Comparison of ENCODE assay signal across 19 cellular contexts in the genomic region with DNA sequence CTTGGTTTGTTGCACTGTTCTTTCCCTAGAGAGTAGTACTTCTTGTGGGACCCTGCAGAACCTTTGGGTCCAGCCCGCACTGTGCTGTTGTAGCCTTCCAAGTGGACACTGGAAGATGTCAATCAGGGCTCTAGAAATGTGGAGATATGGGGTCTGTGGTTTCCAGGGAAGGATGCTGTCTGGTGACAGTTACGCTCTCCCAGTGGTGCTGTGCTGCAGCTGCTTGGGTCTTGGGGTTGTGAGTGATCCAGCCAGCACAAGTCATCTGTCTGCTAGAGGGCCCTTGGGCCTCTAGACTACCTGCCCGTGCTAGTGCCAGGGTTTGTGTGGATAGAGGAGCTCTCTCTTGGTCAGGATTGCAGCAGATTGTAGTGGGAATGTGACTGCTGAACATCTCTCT.
A peak's percentile ranks its signal among the peaks of the same experiment; 100 is the strongest.
DNase-seq lines count a peak whose midpoint lies in the region; ATAC-seq and TF ChIP-seq lines count a peak whose summit lies in the region.
"Had no signal": no experiment of that assay in that cellular context is flagged by ENCODE, and none has a peak within 500 bp of the region (broad histone marks: within the 10 kb centered on the region; RNA-seq: fewer than 3 reads in every experiment).

No MANE protein-coding gene starts in this region.

- peaks cover 10% of the 10 kb centered on the region for H3K9me3 Mint-ChIP-seq in glutamatergic neuron (ENCODE audit: unreplicated experiment)
- H3K9me3 Mint-ChIP-seq in nephron, result peaks cover 38% of the 10 kb centered on the region

- no peaks in the 10 kb centered on the region for H3K4me1 Mint-ChIP-seq in glutamatergic neuron (ENCODE audit: low read depth, unreplicated experiment)
- peaks cover 28% of the 10 kb centered on the region for H3K4me1 Mint-ChIP-seq in nephron

- H3K9me3 ChIP-seq in cardiac muscle cell (ENCODE audit: low read depth) (no peaks in the 10 kb centered on the region), right cardiac atrium (ENCODE audit: control insufficient read depth, low read length) (no peaks in the 10 kb centered on the region)

- peak overlapping the region; percentile 14 for H3K27ac Mint-ChIP-seq in glutamatergic neuron (ENCODE audit: unreplicated experiment)
- peak overlapping the region in 2 of 3 experiments; percentile 14 to 43 for H3K27ac Mint-ChIP-seq in nephron

- H3K27me3 Mint-ChIP-seq in glutamatergic neuron (ENCODE audit: unreplicated experiment) (peaks cover 6% of the 10 kb centered on the region), nephron (ENCODE audit: low read depth) (peaks cover 14% of the 10 kb centered on the region)

- intact Hi-C loops in right cardiac atrium (cut with DNase I), result no loop called here

- TF ChIP-seq CTCF in cardiac muscle cell (IDR thresholded peaks at IDR 0.05; ENCODE audit: low read depth, low read length) (no peak), glutamatergic neuron (IDR thresholded peaks at IDR 0.05; ENCODE audit: partially characterized antibody, unreplicated experiment) (no peak), nephron (IDR thresholded peaks at IDR 0.05; ENCODE audit: unreplicated experiment in 3 of 3) (no peak)

- no peaks in the 10 kb centered on the region for H3K27me3 ChIP-seq in cardiac muscle cell
- H3K27me3 ChIP-seq in right cardiac atrium (ENCODE audit: control insufficient read depth, insufficient read depth), result no peaks in the 10 kb centered on the region

- 69% methylated on average over 3 of the region's 3 CpGs for WGBS in right cardiac atrium

- DNase-seq in cardiac muscle cell (ENCODE audit: low read depth in 1 of 2, low spot score in 1 of 2), result no peak
- no peak for DNase-seq in right cardiac atrium
- no peak for DNase-seq in glutamatergic neuron
- DNase-seq in activated naive CD4-positive, alpha-beta T cell treated with Interleukin-2 at 50 U/mL for 16 hours, result no peak
- DNase-seq in inferior parietal cortex (ENCODE audit: extremely low spot score), result no peak
- DNase-seq in HUDEP-2 (lab: John Stamatoyannopoulos, UW; ENCODE audit: unreplicated experiment in 76 of 76), result no peak
- DNase-seq: DMS 273 treated with DMSO at 0.1 percent for 48 hours, GF-D8, GOT3, KBM-7, MV-4-11, NCI-H1417, NCI-H2029, NCI-H2171, NCI-H748 treated with DMSO at 0.1 percent for 48 hours, RPMI8226 had no signal

- H3K4me3 Mint-ChIP-seq in glutamatergic neuron (ENCODE audit: unreplicated experiment) (no peak overlapping the region), nephron (no peak overlapping the region)

- H3K36me3 Mint-ChIP-seq in glutamatergic neuron (ENCODE audit: unreplicated experiment) (peaks cover 13% of the 10 kb centered on the region), nephron (ENCODE audit: low read depth) (peaks cover 15% of the 10 kb centered on the region)

- H3K4me3 ChIP-seq in cardiac muscle cell, result no peak overlapping the region
- no peak overlapping the region for H3K4me3 ChIP-seq in right cardiac atrium (ENCODE audit: low read length)
- H3K4me3 ChIP-seq: A549 had no signal

- H3K27ac ChIP-seq in cardiac muscle cell (peak overlapping the region; percentile 34), right cardiac atrium (ENCODE audit: low read length) (no peak overlapping the region)
- H3K27ac ChIP-seq: A549, C4-2B had no signal

- no peaks in the 10 kb centered on the region for H3K36me3 ChIP-seq in cardiac muscle cell

- no peak for ATAC-seq in right cardiac atrium
- ATAC-seq: A549 had no signal

- peaks cover 22% of the 10 kb centered on the region for H3K4me1 ChIP-seq in cardiac muscle cell (ENCODE audit: low read depth)
- H3K4me1 ChIP-seq in right cardiac atrium (ENCODE audit: control insufficient read depth, insufficient read depth, low read length), result no peaks in the 10 kb centered on the region
